ENCODE assay signal across 21 cellular contexts in the genomic region with DNA sequence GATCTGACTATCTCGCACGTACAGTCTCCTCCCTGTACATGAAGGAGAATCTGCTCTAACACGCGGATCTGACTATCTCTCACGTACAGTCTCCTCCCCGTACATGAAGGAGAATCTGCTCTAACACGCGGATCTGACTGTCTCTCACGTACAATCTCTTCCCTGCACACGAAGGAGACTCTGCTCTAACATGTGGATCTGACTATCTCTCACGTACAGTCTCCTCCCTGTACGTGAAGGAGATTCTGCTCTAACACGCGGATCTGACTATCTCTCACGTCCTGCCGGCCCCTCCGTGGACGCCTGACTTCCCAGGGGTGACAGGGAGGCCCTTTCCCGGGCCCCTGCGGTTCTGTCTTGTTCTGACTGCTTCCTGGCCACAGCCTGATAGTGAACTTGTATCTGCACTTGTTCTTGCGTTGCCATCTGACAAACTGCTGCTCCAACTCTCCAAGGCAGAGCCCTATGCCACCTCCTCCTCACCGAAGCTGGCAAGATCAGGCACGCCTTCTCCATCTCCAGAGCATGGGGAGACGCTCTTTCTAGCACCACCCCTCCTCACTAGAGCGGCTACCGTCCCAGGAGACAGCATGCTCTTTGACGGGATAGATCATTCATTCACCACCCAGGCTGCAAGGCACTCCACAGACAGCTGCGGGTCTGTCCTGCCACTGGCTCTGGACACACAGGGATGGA.
"Had no signal": no experiment of that assay in that cellular context is flagged by ENCODE, and none has a peak within 500 bp of the region (broad histone marks: within the 10 kb centered on the region; RNA-seq: fewer than 3 reads in every experiment).

No MANE protein-coding gene starts in this region.

- DNase-seq: activated B cell treated with CpG ODN at 0.5 μM for 24 hours; activated CD4-positive, alpha-beta T cell treated with anti-CD3 and anti-CD28 coated beads, Interleukin-2, amount 10 ng/mL, durations not matched to agents 24 days and 14 days; activated CD8-positive, alpha-beta T cell treated with anti-CD3 and anti-CD28 coated beads, Interleukin-2, amount 10 ng/mL, durations not matched to agents 7 days and 5 days; activated naive CD4-positive, alpha-beta T cell treated with anti-CD3 and anti-CD28 coated beads, Interleukin-2, amount 10 ng/mL, durations not matched to agents 7 days and 5 days; activated T-cell treated with anti-CD3 and anti-CD28 coated beads, Interleukin-2, amount 50 U/mL, for 24 hours; adrenal gland; effector CD4-positive, alpha-beta T cell; immature natural killer cell; naive thymus-derived CD4-positive, alpha-beta T cell; stimulated activated CD4-positive, alpha-beta T cell treated with anti-CD3 and anti-CD28 coated beads, Interleukin-4, amount 100 ng/mL, for 1 hour; stimulated activated naive CD4-positive, alpha-beta T cell; transverse colon had no signal

- H3K4me2 ChIP-seq: smooth muscle cell had no signal

- H3K4me1 ChIP-seq: adrenal gland, gastroesophageal sphincter, pancreas, transverse colon, vagina had no signal

- H3K9me3 ChIP-seq: adrenal gland, gastroesophageal sphincter, neutrophil, pancreas, transverse colon, vagina had no signal

- H3K9me3 Mint-ChIP-seq: activated B cell treated with CpG ODN at 0.5 μM for 24 hours; activated CD4-positive, alpha-beta T cell treated with anti-CD3 and anti-CD28 coated beads, Interleukin-2, amount 10 ng/mL, durations not matched to agents 24 days and 14 days; activated naive CD4-positive, alpha-beta T cell treated with anti-CD3 and anti-CD28 coated beads, Interleukin-2, amount 10 ng/mL, durations not matched to agents 7 days and 5 days; activated T-cell treated with anti-CD3 and anti-CD28 coated beads, Interleukin-2, amount 50 U/mL, for 24 hours; immature natural killer cell; memory B cell; naive thymus-derived CD4-positive, alpha-beta T cell; T-helper 1 cell treated with Interleukin-12 subunit alpha and Interleukin-12 subunit beta and Interleukin-4 antibody, amounts not matched to agents 30 μg/mL and 1 μg/mL, for 36 hours had no signal

- H3K4me1 Mint-ChIP-seq: activated B cell treated with CpG ODN at 0.5 μM for 24 hours; activated CD4-positive, alpha-beta T cell treated with anti-CD3 and anti-CD28 coated beads, Interleukin-2, amount 10 ng/mL, durations not matched to agents 24 days and 14 days; activated naive CD4-positive, alpha-beta T cell treated with anti-CD3 and anti-CD28 coated beads, Interleukin-2, amount 10 ng/mL, durations not matched to agents 7 days and 5 days; memory B cell had no signal

- H3K4me3 Mint-ChIP-seq: activated B cell treated with CpG ODN at 0.5 μM for 24 hours; activated CD4-positive, alpha-beta T cell treated with anti-CD3 and anti-CD28 coated beads, Interleukin-2, amount 10 ng/mL, durations not matched to agents 24 days and 14 days; activated CD8-positive, alpha-beta T cell treated with anti-CD3 and anti-CD28 coated beads, Interleukin-2, amount 10 ng/mL, durations not matched to agents 7 days and 5 days; activated naive CD4-positive, alpha-beta T cell treated with anti-CD3 and anti-CD28 coated beads, Interleukin-2, amount 10 ng/mL, durations not matched to agents 7 days and 5 days; activated T-cell treated with anti-CD3 and anti-CD28 coated beads, Interleukin-2, amount 50 U/mL, for 24 hours; memory B cell; T-helper 1 cell treated with Interleukin-12 subunit alpha and Interleukin-12 subunit beta and Interleukin-4 antibody, amounts not matched to agents 30 μg/mL and 1 μg/mL, for 36 hours had no signal

- H3K27me3 ChIP-seq: adrenal gland, gastroesophageal sphincter, neutrophil, pancreas, transverse colon, vagina had no signal

- H3K36me3 ChIP-seq: pancreas had no signal

- H3K27me3 Mint-ChIP-seq: activated B cell treated with CpG ODN at 0.5 μM for 24 hours; activated CD4-positive, alpha-beta T cell treated with anti-CD3 and anti-CD28 coated beads, Interleukin-2, amount 10 ng/mL, durations not matched to agents 24 days and 14 days; activated naive CD4-positive, alpha-beta T cell treated with anti-CD3 and anti-CD28 coated beads, Interleukin-2, amount 10 ng/mL, durations not matched to agents 7 days and 5 days; activated T-cell treated with anti-CD3 and anti-CD28 coated beads, Interleukin-2, amount 50 U/mL, for 24 hours; memory B cell; naive thymus-derived CD4-positive, alpha-beta T cell had no signal

- H3K27ac ChIP-seq: adrenal gland, gastroesophageal sphincter, neutrophil, pancreas, transverse colon, vagina had no signal

- H3K27ac Mint-ChIP-seq: activated B cell treated with CpG ODN at 0.5 μM for 24 hours; activated CD4-positive, alpha-beta T cell treated with anti-CD3 and anti-CD28 coated beads, Interleukin-2, amount 10 ng/mL, durations not matched to agents 24 days and 14 days; activated CD8-positive, alpha-beta T cell treated with anti-CD3 and anti-CD28 coated beads, Interleukin-2, amount 10 ng/mL, durations not matched to agents 7 days and 5 days; activated naive CD4-positive, alpha-beta T cell treated with anti-CD3 and anti-CD28 coated beads, Interleukin-2, amount 10 ng/mL, durations not matched to agents 7 days and 5 days; activated T-cell treated with anti-CD3 and anti-CD28 coated beads, Interleukin-2, amount 50 U/mL, for 24 hours; memory B cell; T-helper 1 cell treated with Interleukin-12 subunit alpha and Interleukin-12 subunit beta and Interleukin-4 antibody, amounts not matched to agents 30 μg/mL and 1 μg/mL, for 36 hours had no signal

- ATAC-seq: activated CD8-positive, alpha-beta T cell treated with anti-CD3 and anti-CD28 coated beads, Interleukin-2, amount 10 ng/mL, durations not matched to agents 7 days and 5 days; esophagus mucosa; gastroesophageal sphincter; naive thymus-derived CD4-positive, alpha-beta T cell; pancreas; sciatic nerve had no signal

- H3K4me3 ChIP-seq: adrenal gland, gastroesophageal sphincter, pancreas, smooth muscle cell, transverse colon, vagina had no signal
